1 cellular context compared by ENCODE assay signal in the genomic region with DNA sequence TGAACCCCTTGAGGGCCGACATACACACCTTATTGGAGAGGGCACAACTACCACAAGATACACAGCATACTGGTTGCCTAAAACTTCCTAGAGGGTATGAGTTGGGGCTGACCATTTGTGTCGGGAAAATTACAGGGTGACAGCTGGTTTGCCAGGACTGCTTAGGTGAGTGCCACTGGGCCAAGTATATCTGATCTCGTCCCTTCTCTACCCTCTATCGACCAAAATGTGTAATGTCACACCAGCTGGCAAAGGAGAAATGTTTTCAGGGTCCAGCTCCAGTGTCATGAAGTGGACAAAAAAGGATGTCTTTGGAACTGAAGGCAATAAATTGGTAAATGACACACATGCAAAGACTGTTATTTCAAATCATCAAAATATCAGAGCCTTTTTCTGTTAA.
TF ChIP-seq lines count a peak whose summit lies in the region.

No MANE protein-coding gene starts in this region.

TF ChIP-seq in GM23338, 12 proteins besides CTCF, POLR2A, EP300 and RAD21 (continued from another document):
- no peak for TF ChIP-seq REST (IDR thresholded peaks at IDR 0.05; ENCODE audit: unreplicated experiment)
TF ChIP-seq in GM23338: peak in this region for 0.
